In genomic region chr12:108691995-108692808, GRCh38 we compare ENCODE assay signal across 8 cellular contexts. TPM values are rescaled to one million over a fixed set of nuclear protein-coding genes. Genes with fewer than 3 reads are reported as not detected.
DNase-seq lines count a peak whose midpoint lies in the region; ATAC-seq, FAIRE-seq and TF ChIP-seq lines count a peak whose summit lies in the region.

No MANE protein-coding gene starts in this region.

- H3K23me2 ChIP-seq in H1 (ENCODE audit: low read depth, low read length) = no peaks in the 10 kb centered on the region

- no peak for TF ChIP-seq RAD21 in H1 (IDR thresholded peaks at IDR 0.05 in 1 of 2, conservative IDR thresholded peaks at IDR 0.05 in 1 of 2; ENCODE audit: low read depth in 2 of 2, low read length in 2 of 2)

- no peak overlapping the region for H2BK120ac ChIP-seq in H1 (replicated peaks; ENCODE audit: low read depth, low read length)

- ATAC-seq in GM18511 (IDR thresholded peaks at IDR 0.05; ENCODE audit: unreplicated experiment) = peak; percentile 17

- H3K18ac ChIP-seq in H1 (ENCODE audit: extremely low read depth, low read length) = no peak overlapping the region

- H3K4me1 ChIP-seq in Karpas-422 (ENCODE audit: low read length) = peaks cover 33% of the 10 kb centered on the region
- peaks cover 9 to 24% (median 16%) of the 10 kb centered on the region in 4 experiments for H3K4me1 ChIP-seq in H1 (replicated peaks in 1 of 4; ENCODE audit: control insufficient read depth in 3 of 4, insufficient read depth in 4 of 4, low read length in 3 of 4)

- H2BK20ac ChIP-seq in H1 (ENCODE audit: low read length) = peak overlapping the region; percentile 62

- H3K36me3 ChIP-seq in Karpas-422 (ENCODE audit: insufficient read depth, low read length) (no peaks in the 10 kb centered on the region), H1 (ENCODE audit: control insufficient read depth in 2 of 4, insufficient read depth in 4 of 4, low read length in 3 of 4) (no peaks in the 10 kb centered on the region; a peak in 1 of 8 replicates)

- H3K4me2 ChIP-seq in Karpas-422 (ENCODE audit: low read depth, low read length, poor library complexity, severe bottlenecking) (peak overlapping the region; percentile 60), H1 (ENCODE audit: insufficient read depth in 1 of 2, low read depth in 2 of 2, low read length in 2 of 2) (peak overlapping the region; percentile 5 to 39)

- 65% methylated on average over 9 of the region's 9 CpGs; no CpG with 5 or more reads in 1 of the 2 experiments for WGBS in H1 (ENCODE audit: extremely low coverage in 1 of 2, insufficient coverage in 1 of 2, insufficient read length in 1 of 2, insufficient replicate concordance in 2 of 2, low coverage in 1 of 2, low lambda C conversion rate in 2 of 2, missing lambda C conversion rate in 1 of 2), 2 experiments

- H3K9me3 ChIP-seq in Karpas-422 (ENCODE audit: low read length) = no peaks in the 10 kb centered on the region
- H3K9me3 ChIP-seq in H1 (ENCODE audit: insufficient read depth in 2 of 2, low read depth in 1 of 2, low read length in 1 of 2) = no peaks in the 10 kb centered on the region; a peak in 1 of 4 replicates

- peak overlapping the region; percentile 37; the same call in 1 of the 2 replicates for H3K9ac ChIP-seq in Karpas-422 (ENCODE audit: low read length)
- H3K9ac ChIP-seq in H1 (replicated peaks in 1 of 4; ENCODE audit: extremely low read depth in 1 of 4, low read depth in 3 of 4, low read length in 3 of 4) = peak overlapping the region in 3 of 4 experiments; percentile 45 to 65 (median 58); a peak in 6 of 7 replicates

- H4K5ac ChIP-seq in H1 (ENCODE audit: insufficient read length, low read depth, low read length) = no peak overlapping the region

- TF ChIP-seq POLR2A in H1 (IDR thresholded peaks at IDR 0.05; ENCODE audit: control extremely low read depth in 1 of 2, low read depth in 2 of 2, low read length in 2 of 2) = no peak

- H4K8ac ChIP-seq in H1 (ENCODE audit: extremely low read depth, insufficient read depth, low read length) = peak overlapping the region; percentile 75; the same call in 1 of the 2 replicates

- no peak overlapping the region for H3K23ac ChIP-seq in H1 (ENCODE audit: insufficient read length)

- FAIRE-seq in H1 (lab: Jason Lieb, UNC) = no peak

- peaks cover 6% of the 10 kb centered on the region for H3K79me1 ChIP-seq in H1 (ENCODE audit: low read depth, low read length)

- H3K27ac ChIP-seq in 22Rv1 (peak overlapping the region; percentile 88), Karpas-422 (ENCODE audit: low read length) (no peak overlapping the region), H1 (ENCODE audit: low read depth, low read length) (peak overlapping the region; percentile 87)

- no peak overlapping the region for H3K4ac ChIP-seq in H1 (replicated peaks; ENCODE audit: insufficient read length, low read depth, low read length)

- no peaks in the 10 kb centered on the region for H3K9me2 ChIP-seq in Karpas-422 (replicated peaks; ENCODE audit: insufficient read depth, low read length)

- no peak overlapping the region for H3K14ac ChIP-seq in H1 (ENCODE audit: insufficient read length)

- peak overlapping the region; percentile 73 for H2BK5ac ChIP-seq in H1 (ENCODE audit: low read depth, low read length)

- TF ChIP-seq CTCF in 22Rv1 (IDR thresholded peaks at IDR 0.05) (no peak), H1 (IDR thresholded peaks at IDR 0.05; ENCODE audit: control extremely low read depth in 1 of 3, insufficient read depth in 1 of 3, low read depth in 1 of 3, low read length in 3 of 3) (no peak)

- CTCF ChIA-PET in H1 (lab: Charles Lee; ENCODE audit: partially characterized antibody) = interaction anchor here (0.8 to 4.5 kb wide), 14 partner anchors 10 to 258 kb away, joined by 3 to 41 read pairs (median 4); no protein-coding TSS in a partner anchor

- H3K79me2 ChIP-seq in Karpas-422 (ENCODE audit: low read length) (no peaks in the 10 kb centered on the region), H1 (ENCODE audit: control insufficient read depth in 1 of 2, insufficient read depth in 2 of 2, low read length in 2 of 2) (peaks cover 0 to 61% of the 10 kb centered on the region in 2 experiments; a peak in 2 of 4 replicates)

- H2BK12ac ChIP-seq in H1 (ENCODE audit: low read depth, low read length) = peak overlapping the region; percentile 21

- H3K27me3 ChIP-seq in Karpas-422 (ENCODE audit: low read length) = no peaks in the 10 kb centered on the region
- no peaks in the 10 kb centered on the region for H3K27me3 ChIP-seq in H1 (replicated peaks in 1 of 4; ENCODE audit: control insufficient read depth in 3 of 4, extremely low read depth in 1 of 4, insufficient read depth in 3 of 4, low read length in 3 of 4)

- H4K91ac ChIP-seq in H1 (replicated peaks; ENCODE audit: insufficient read length, low read length) = peak overlapping the region; percentile 8

- no peak overlapping the region for H2BK15ac ChIP-seq in H1 (ENCODE audit: low read length)

- no peak overlapping the region for H3K56ac ChIP-seq in H1 (replicated peaks; ENCODE audit: insufficient read length, low read depth, low read length)

- DNase-seq in Karpas-422 (no peak), SK-N-DZ (ENCODE audit: low spot score) (peak; percentile 57), H1 (ENCODE audit: low read depth in 1 of 2, low spot score in 2 of 2) (no peak), myocyte (ENCODE audit: low read depth) (peak; percentile 88), HuH-7.5 (ENCODE audit: low spot score) (no peak), GM19238 (ENCODE audit: insufficient read length, low spot score) (no peak)

- no peak for TF ChIP-seq EP300 in H1 (IDR thresholded peaks at IDR 0.05; ENCODE audit: borderline replicate concordance in 1 of 2, low read depth in 2 of 2, low read length in 2 of 2)

- peak overlapping the region; percentile 29; the same call in 1 of the 2 replicates for H2AK5ac ChIP-seq in H1 (ENCODE audit: low read depth, low read length)

- H2AFZ ChIP-seq in Karpas-422 (ENCODE audit: low read length) (no peak overlapping the region), H1 (ENCODE audit: low read length) (no peak overlapping the region)

- POLR2A ChIA-PET in H1 (lab: Charles Lee; ENCODE audit: partially characterized antibody) = interaction anchor here (0.7 to 3.8 kb wide), 16 partner anchors 10 to 165 kb away, joined by 3 to 29 read pairs (median 4); partner anchors contain the start of gene SSH1

- H3K4me3 ChIP-seq in Karpas-422 (ENCODE audit: low read length) (peak overlapping the region; percentile 27; the same call in 1 of the 2 replicates), H1 (ENCODE audit: extremely low read depth in 1 of 4, insufficient read depth in 2 of 4, low read depth in 3 of 4, low read length in 4 of 4) (no peak overlapping the region; a peak in 1 of 8 replicates)

- H4K20me1 ChIP-seq in Karpas-422 (ENCODE audit: insufficient read depth, low read depth, low read length) = no peaks in the 10 kb centered on the region
- peaks cover 0 to 3% of the 10 kb centered on the region in 2 experiments for H4K20me1 ChIP-seq in H1 (replicated peaks in 1 of 2; ENCODE audit: control insufficient read depth in 1 of 2, insufficient read depth in 2 of 2, low read length in 2 of 2)

TF ChIP-seq in H1, 55 proteins besides CTCF, POLR2A, EP300 and RAD21:
- peak; percentile 15 for TF ChIP-seq RBBP5 (IDR thresholded peaks at IDR 0.05; ENCODE audit: borderline replicate concordance, low read depth, low read length)
- TF ChIP-seq USF2 (IDR thresholded peaks at IDR 0.05; ENCODE audit: low read length) = no peak
- peak; percentile 55 for TF ChIP-seq ASH2L (IDR thresholded peaks at IDR 0.05; ENCODE audit: low read length)
- no peak for TF ChIP-seq NANOG (IDR thresholded peaks at IDR 0.05; ENCODE audit: insufficient read depth, low read depth, low read length, poor library complexity, severe bottlenecking)

RNA-seq across cellular contexts. Expression of gene CORO1C, which starts 39.1 kb away (rescaled TPM):
- total RNA-seq in Karpas-422 (2014; rRNA removed; shearing (Covaris generic); ENCODE audit: low replicate concordance) = 11.1 and 14.9 TPM in 2 replicates
- 44.5 and 45.7 TPM in 2 replicates for polyA plus RNA-seq in SK-N-DZ (2014; cell fraction: cytosol; rRNA removed)
- 21.9 and 32.1 TPM in 2 replicates for polyA plus RNA-seq in SK-N-DZ (2014; cell fraction: nucleus; rRNA removed)
- total RNA-seq in H1 (2021; fragmentation: NEBNext Ultra II Directional; extraction: Animal tissue kit (Norgen Biotek cat#: 25700)) = 120 and 130 TPM in 2 replicates
- 71.7 and 72.7 TPM in 2 replicates for polyA plus RNA-seq in H1 (2011; rRNA removed)
- polyA plus RNA-seq in H1 (2011; cell fraction: cytosol; rRNA removed) = 77.4 TPM
- 64.4 TPM for polyA plus RNA-seq in H1 (2011; cell fraction: nucleus; rRNA removed)
- polyA plus RNA-seq in H1 (2012, experiment 1 of 2) = 74.9 to 102 TPM (median 86.3 TPM) in 4 replicates
- 7.2 TPM for polyA plus RNA-seq in H1 (2012, experiment 2 of 2)
- 67.3 TPM for polyA plus RNA-seq in H1 (2013, experiment 1 of 2)
- 69.1 TPM for polyA plus RNA-seq in H1 (2013, experiment 2 of 2)
- polyA minus RNA-seq in H1 (2011; rRNA and poly(A)+ RNA removed) = 378 and 431 TPM in 2 replicates
- 104 TPM for polyA minus RNA-seq in H1 (2011; cell fraction: cytosol; rRNA and poly(A)+ RNA removed)
- 107 TPM for polyA minus RNA-seq in H1 (2011; cell fraction: nucleus; rRNA and poly(A)+ RNA removed)
- 80.3 and 85.3 TPM in 2 replicates for total RNA-seq in myocyte
- 117 TPM for polyA plus RNA-seq in myocyte (2012)

RNA-seq across cellular contexts. Expression of gene SELPLG, which starts 58.5 kb away (rescaled TPM):
- total RNA-seq in Karpas-422 (2014; rRNA removed; shearing (Covaris generic); ENCODE audit: low replicate concordance) = 0.97 and 2.5 TPM in 2 replicates
- polyA plus RNA-seq in SK-N-DZ (2014; cell fraction: cytosol; rRNA removed) = not detected in 2 replicates
- polyA plus RNA-seq in SK-N-DZ (2014; cell fraction: nucleus; rRNA removed) = not detected in 2 replicates
- total RNA-seq in H1 (2021; fragmentation: NEBNext Ultra II Directional; extraction: Animal tissue kit (Norgen Biotek cat#: 25700)) = 0.13 TPM in 1 of 2 replicates, not detected in the other
- 0.18 and 0.19 TPM in 2 replicates for polyA plus RNA-seq in H1 (2011; rRNA removed)
- polyA plus RNA-seq in H1 (2011; cell fraction: cytosol; rRNA removed) = 0.09 TPM
- polyA plus RNA-seq in H1 (2011; cell fraction: nucleus; rRNA removed) = 0.09 TPM
- 0.09 TPM in 1 of 4 replicates, not detected in the others for polyA plus RNA-seq in H1 (2012, experiment 1 of 2)
- not detected for polyA plus RNA-seq in H1 (2012, experiment 2 of 2)
- 0.08 TPM for polyA plus RNA-seq in H1 (2013, experiment 1 of 2)
- polyA plus RNA-seq in H1 (2013, experiment 2 of 2) = 0.06 TPM
- polyA minus RNA-seq in H1 (2011; rRNA and poly(A)+ RNA removed) = 0.10 TPM in 1 of 2 replicates, not detected in the other
- polyA minus RNA-seq in H1 (2011; cell fraction: cytosol; rRNA and poly(A)+ RNA removed) = not detected
- not detected for polyA minus RNA-seq in H1 (2011; cell fraction: nucleus; rRNA and poly(A)+ RNA removed)
- 2.4 and 2.9 TPM in 2 replicates for total RNA-seq in myocyte
- 5.1 TPM for polyA plus RNA-seq in myocyte (2012)

Comparison
In these comparisons a context has a peak if more than half of its experiments do, and no peak if none do; other contexts are left out.
1. DNase-seq: peak in SK-N-DZ (single experiment) and myocyte (single experiment); none in Karpas-422 (single experiment), H1 (0 of 2), HuH-7.5 (single experiment) and GM19238 (single experiment).